ENCODE assay signal across 26 cellular contexts in the genomic region with DNA sequence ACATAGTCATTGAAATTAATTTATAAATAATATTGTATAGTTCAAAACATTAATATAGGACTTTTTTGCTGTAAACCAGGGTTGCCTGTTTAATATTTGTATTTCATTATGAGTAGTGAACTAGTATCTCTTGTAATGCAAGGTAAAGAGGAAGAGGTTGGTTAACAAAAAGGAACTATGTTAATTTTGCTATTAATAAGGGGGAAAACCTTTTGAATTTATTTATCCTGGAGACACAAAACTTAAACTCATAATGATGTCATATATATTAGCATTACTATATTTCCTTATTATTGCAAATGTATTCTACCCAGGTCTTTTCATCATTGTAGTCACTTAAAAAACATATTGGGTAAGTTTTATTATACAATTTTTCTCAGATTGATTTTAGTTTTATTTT.
"Had no signal": no experiment of that assay in that cellular context is flagged by ENCODE, and none has a peak within 500 bp of the region (broad histone marks: within the 10 kb centered on the region; RNA-seq: fewer than 3 reads in every experiment).

No MANE protein-coding gene starts in this region.

- H3K36me3 ChIP-seq: breast epithelium, esophagus muscularis mucosa, neural progenitor cell, thoracic aorta had no signal

- DNase-seq: activated CD4-positive, alpha-beta T cell treated with anti-CD3 and anti-CD28 coated beads for 36 hours; activated CD4-positive, CD25-positive, alpha-beta regulatory T cell; activated CD8-positive, alpha-beta memory T cell treated with anti-CD3 and anti-CD28 coated beads, Interleukin-2, amount 10 ng/mL, durations not matched to agents 7 days and 5 days; activated CD8-positive, alpha-beta T cell treated with anti-CD3 and anti-CD28 coated beads, Interleukin-2, amount 10 ng/mL, durations not matched to agents 7 days and 5 days; activated naive CD4-positive, alpha-beta T cell; activated T-cell treated with anti-CD3 and anti-CD28 coated beads, Interleukin-2, amount 50 U/mL, for 72 hours; central memory CD4-positive, alpha-beta T cell; endodermal cell; foreskin keratinocyte; left colon; midbrain; naive thymus-derived CD8-positive, alpha-beta T cell; occipital lobe; posterior cingulate gyrus; right cardiac atrium; stimulated activated CD4-positive, alpha-beta T cell treated with anti-CD3 and anti-CD28 coated beads, Interleukin-2, amount 100 ng/mL, for 48 hours; trophoblast cell had no signal

- H3K9me3 Mint-ChIP-seq: activated naive CD4-positive, alpha-beta T cell treated with anti-CD3 and anti-CD28 coated beads, Interleukin-2, amount 50 U/mL, for 72 hours; endodermal cell; neural progenitor cell; T-helper 2 cell treated with Interferon-gamma antibody and Interleukin-4, amounts not matched to agents 5 μg/mL and 100 μg/mL, for 36 hours had no signal

- H3K27me3 Mint-ChIP-seq: activated CD4-positive, alpha-beta T cell treated with anti-CD3 and anti-CD28 coated beads for 36 hours; activated CD8-positive, alpha-beta memory T cell treated with anti-CD3 and anti-CD28 coated beads, Interleukin-2, amount 10 ng/mL, durations not matched to agents 7 days and 5 days; stimulated activated naive CD8-positive, alpha-beta T cell treated with anti-CD3 and anti-CD28 coated beads, Interleukin-15, Interleukin-2, amounts not matched to agents 100 ng/mL and 50 ng/mL, for 24 hours had no signal

- H3K9me3 ChIP-seq: breast epithelium, esophagus muscularis mucosa, thoracic aorta had no signal

- ATAC-seq: activated CD4-positive, alpha-beta T cell treated with anti-CD3 and anti-CD28 coated beads for 36 hours; activated CD8-positive, alpha-beta memory T cell treated with anti-CD3 and anti-CD28 coated beads, Interleukin-2, amount 10 ng/mL, durations not matched to agents 7 days and 5 days; activated CD8-positive, alpha-beta T cell treated with anti-CD3 and anti-CD28 coated beads, Interleukin-2, amount 10 ng/mL, durations not matched to agents 7 days and 5 days; activated T-cell treated with anti-CD3 and anti-CD28 coated beads, Interleukin-2, amount 50 U/mL, for 72 hours; foreskin keratinocyte; left colon; naive thymus-derived CD8-positive, alpha-beta T cell; right cardiac atrium had no signal

- H3K27me3 ChIP-seq: breast epithelium, esophagus muscularis mucosa, foreskin keratinocyte, neural progenitor cell had no signal

- H3K4me1 Mint-ChIP-seq: activated CD4-positive, alpha-beta T cell treated with anti-CD3 and anti-CD28 coated beads for 36 hours; activated CD8-positive, alpha-beta memory T cell treated with anti-CD3 and anti-CD28 coated beads, Interleukin-2, amount 10 ng/mL, durations not matched to agents 7 days and 5 days had no signal

- H3K4me3 ChIP-seq: breast epithelium, esophagus muscularis mucosa, neural progenitor cell, thoracic aorta had no signal

- H3K27ac Mint-ChIP-seq: activated CD4-positive, alpha-beta T cell treated with anti-CD3 and anti-CD28 coated beads for 36 hours; activated CD8-positive, alpha-beta memory T cell treated with anti-CD3 and anti-CD28 coated beads, Interleukin-2, amount 10 ng/mL, durations not matched to agents 7 days and 5 days; activated CD8-positive, alpha-beta T cell treated with anti-CD3 and anti-CD28 coated beads, Interleukin-2, amount 10 ng/mL, durations not matched to agents 7 days and 5 days; activated naive CD4-positive, alpha-beta T cell treated with anti-CD3 and anti-CD28 coated beads, Interleukin-2, amount 50 U/mL, for 72 hours; activated T-cell treated with anti-CD3 and anti-CD28 coated beads, Interleukin-2, amount 50 U/mL, for 72 hours; endodermal cell; naive thymus-derived CD8-positive, alpha-beta T cell; neural progenitor cell; stimulated activated naive CD8-positive, alpha-beta T cell treated with anti-CD3 and anti-CD28 coated beads, Interleukin-15, Interleukin-2, amounts not matched to agents 100 ng/mL and 50 ng/mL, for 24 hours; T-helper 2 cell treated with Interferon-gamma antibody and Interleukin-4, amounts not matched to agents 5 μg/mL and 100 μg/mL, for 36 hours had no signal

- H3K4me3 Mint-ChIP-seq: activated CD4-positive, alpha-beta T cell treated with anti-CD3 and anti-CD28 coated beads for 36 hours; activated CD8-positive, alpha-beta memory T cell treated with anti-CD3 and anti-CD28 coated beads, Interleukin-2, amount 10 ng/mL, durations not matched to agents 7 days and 5 days; activated CD8-positive, alpha-beta T cell treated with anti-CD3 and anti-CD28 coated beads, Interleukin-2, amount 10 ng/mL, durations not matched to agents 7 days and 5 days; activated T-cell treated with anti-CD3 and anti-CD28 coated beads, Interleukin-2, amount 50 U/mL, for 72 hours; endodermal cell; naive thymus-derived CD8-positive, alpha-beta T cell; neural progenitor cell; stimulated activated naive CD8-positive, alpha-beta T cell treated with anti-CD3 and anti-CD28 coated beads, Interleukin-15, Interleukin-2, amounts not matched to agents 100 ng/mL and 50 ng/mL, for 24 hours; T-helper 2 cell treated with Interferon-gamma antibody and Interleukin-4, amounts not matched to agents 5 μg/mL and 100 μg/mL, for 36 hours had no signal

- H3K36me3 Mint-ChIP-seq: activated CD8-positive, alpha-beta memory T cell treated with anti-CD3 and anti-CD28 coated beads, Interleukin-2, amount 10 ng/mL, durations not matched to agents 7 days and 5 days; activated naive CD4-positive, alpha-beta T cell treated with anti-CD3 and anti-CD28 coated beads, Interleukin-2, amount 50 U/mL, for 72 hours had no signal

- FAIRE-seq: keratinocyte, urothelium cell line had no signal
